Comparison of ENCODE assay signal across 1 cellular context in the genomic region with DNA sequence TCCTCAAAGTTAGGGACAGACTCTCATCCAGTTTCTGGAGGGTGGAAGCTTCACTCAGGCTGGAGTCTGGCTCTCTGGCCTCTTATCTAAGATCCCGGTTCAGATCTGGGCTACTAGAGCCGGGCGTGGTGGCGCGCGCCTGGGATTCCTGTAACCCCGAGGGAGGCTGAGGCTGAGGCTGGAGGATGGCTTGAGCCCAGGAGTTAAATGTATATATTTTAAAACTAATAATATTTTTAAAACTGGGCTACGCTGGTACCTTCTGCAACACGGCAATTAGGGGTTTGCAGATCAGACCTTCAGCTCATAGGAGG.
TF ChIP-seq lines count a peak whose summit lies in the region.

No MANE protein-coding gene starts in this region.

TF ChIP-seq in K562, 482 proteins besides CTCF, POLR2A, EP300 and RAD21:
- TF ChIP-seq FOXM1 (IDR thresholded peaks at IDR 0.05; ENCODE audit: low read depth) (no peak), FOXM1 (CRISPR knock-in tag; IDR thresholded peaks at IDR 0.05; ENCODE audit: low read depth) (0 out of 2 replicates have a peak, but pooled peaks have one; percentile 47), ATF7 (IDR thresholded peaks at IDR 0.05) (no peak), GATA2 (CRISPR knock-in tag; IDR thresholded peaks at IDR 0.05) (peak; percentile 53; the same call in 1 of the 2 replicates), ZBTB33 (CRISPR knock-in tag; IDR thresholded peaks at IDR 0.05) (0 out of 2 replicates have a peak, but pooled peaks have one; percentile 3), RNF2 (IDR thresholded peaks at IDR 0.05) (no peak), CCAR2 (IDR thresholded peaks at IDR 0.05; ENCODE audit: low read depth, low read length) (no peak), ATF4 (CRISPR knock-in tag; IDR thresholded peaks at IDR 0.05) (no peak), RBM34 (IDR thresholded peaks at IDR 0.05; ENCODE audit: borderline replicate concordance, insufficient read depth, low read length) (no peak), E2F6 (IDR thresholded peaks at IDR 0.05; ENCODE audit: borderline replicate concordance in 1 of 2, extremely low read depth in 1 of 2, insufficient read depth in 1 of 2, insufficient read length in 1 of 2, low read depth in 1 of 2, low read length in 1 of 2, poor library complexity in 1 of 2, severe bottlenecking in 1 of 2) (peak in 1 of 2 experiments; percentile 8)
